In the genomic region with DNA sequence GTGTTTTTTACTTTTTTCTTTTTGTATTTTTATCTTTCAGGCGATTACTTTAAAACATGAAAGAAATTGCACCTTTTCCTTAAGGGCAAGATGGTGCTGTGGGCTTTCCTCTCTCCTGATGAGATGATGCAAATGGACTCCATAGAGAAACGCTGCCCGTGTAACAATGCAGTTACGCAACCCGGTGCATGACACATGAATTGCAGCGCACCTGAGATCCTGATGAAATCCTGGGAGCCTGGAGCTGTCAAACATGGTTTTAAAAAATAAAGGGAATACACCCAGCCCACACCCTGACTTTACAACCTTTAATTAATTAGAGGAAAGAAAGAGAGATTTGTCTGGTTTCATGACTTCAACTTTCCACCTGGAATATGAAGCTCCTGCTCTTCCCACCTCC, we compare ENCODE assay signal across 1 cellular context.
TF ChIP-seq lines count a peak whose summit lies in the region.

No MANE protein-coding gene starts in this region.

TF ChIP-seq in IMR-90, 13 proteins besides CTCF, POLR2A, EP300 and RAD21:
- no peak for TF ChIP-seq NFE2L2 (IDR thresholded peaks at IDR 0.05; ENCODE audit: low read depth, low read length)
- TF ChIP-seq, protein P1, sequence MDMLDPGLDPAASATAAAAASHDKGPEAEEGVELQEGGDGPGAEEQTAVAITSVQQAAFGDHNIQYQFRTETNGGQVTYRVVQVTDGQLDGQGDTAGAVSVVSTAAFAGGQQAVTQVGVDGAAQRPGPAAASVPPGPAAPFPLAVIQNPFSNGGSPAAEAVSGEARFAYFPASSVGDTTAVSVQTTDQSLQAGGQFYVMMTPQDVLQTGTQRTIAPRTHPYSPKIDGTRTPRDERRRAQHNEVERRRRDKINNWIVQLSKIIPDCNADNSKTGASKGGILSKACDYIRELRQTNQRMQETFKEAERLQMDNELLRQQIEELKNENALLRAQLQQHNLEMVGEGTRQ (IDR thresholded peaks at IDR 0.05; ENCODE audit: low read depth, low read length): no peak
- peak; percentile 87 for TF ChIP-seq CEBPB (IDR thresholded peaks at IDR 0.05; ENCODE audit: low read depth, low read length)
- TF ChIP-seq BHLHE40 (IDR thresholded peaks at IDR 0.05; ENCODE audit: low read depth, low read length): no peak
- no peak for TF ChIP-seq RCOR1 (IDR thresholded peaks at IDR 0.05; ENCODE audit: insufficient replicate concordance, low read length)
- TF ChIP-seq MXI1 (IDR thresholded peaks at IDR 0.05; ENCODE audit: borderline replicate concordance, low read depth, low read length): no peak
- no peak for TF ChIP-seq FOS (IDR thresholded peaks at IDR 0.05; ENCODE audit: low read depth, low read length)
- TF ChIP-seq MAFK (IDR thresholded peaks at IDR 0.05; ENCODE audit: low read depth, low read length): no peak
